In genomic region chr3:13515036-13515435, GRCh38 we compare ENCODE assay signal across 17 cellular contexts. TPM values are rescaled to one million over a fixed set of nuclear protein-coding genes. Genes with fewer than 3 reads are reported as not detected.
DNase-seq lines count a peak whose midpoint lies in the region; ATAC-seq, FAIRE-seq and TF ChIP-seq lines count a peak whose summit lies in the region.
"Had no signal": no experiment of that assay in that cellular context is flagged by ENCODE, and none has a peak within 500 bp of the region (broad histone marks: within the 10 kb centered on the region; RNA-seq: fewer than 3 reads in every experiment).

No MANE protein-coding gene starts in this region.

- H3K9me1 ChIP-seq in K562 (ENCODE audit: control insufficient read depth, insufficient read depth, low read length), result no peaks in the 10 kb centered on the region

- TF ChIP-seq RAD21 in K562 (CRISPR knock-in tag; conservative IDR thresholded peaks at IDR 0.05 in 1 of 2, IDR thresholded peaks at IDR 0.05 in 1 of 2), result no peak

- no TSS peak for BruUV-seq in MCF 10A (replicated peaks; lab: Mats Ljungman, UMichigan)
- no TSS peak for BruUV-seq in K562 (replicated peaks; lab: Mats Ljungman, UMichigan)

- intact Hi-C loops in breast epithelium (cut with DNase I; ENCODE audit: low total_unique reads), result no loop called here
- intact Hi-C loops in MCF 10A (cut with micrococcal nuclease), result no loop called here
- intact Hi-C loops in K562 (cut with micrococcal nuclease), result no loop called here
- intact Hi-C loops in vagina (cut with DNase I), result no loop called here

- H3K4me3 ChIP-seq in breast epithelium (no peak overlapping the region), K562 (no peak overlapping the region), vagina (no peak overlapping the region)
- H3K4me3 ChIP-seq: BLaER1, GM23338 had no signal

- H3K4me2 ChIP-seq in K562 (ENCODE audit: insufficient read depth, low read length), result no peak overlapping the region
- H3K4me2 ChIP-seq: GM23338 had no signal

- H3K36me3 Mint-ChIP-seq in MCF 10A (ENCODE audit: insufficient read depth, unreplicated experiment) (no peaks in the 10 kb centered on the region), nephron (ENCODE audit: low read depth) (no peaks in the 10 kb centered on the region)
- H3K36me3 Mint-ChIP-seq: CD8-positive, alpha-beta memory T cell had no signal

- H3K9me3 Mint-ChIP-seq in MCF 10A (ENCODE audit: unreplicated experiment) (no peaks in the 10 kb centered on the region), nephron (no peaks in the 10 kb centered on the region)
- H3K9me3 Mint-ChIP-seq: CD8-positive, alpha-beta memory T cell; GM23338; H9 had no signal

- TF ChIP-seq POLR2A in breast epithelium (IDR thresholded peaks at IDR 0.05), result no peak
- no peak for TF ChIP-seq POLR2A in K562 (conservative IDR thresholded peaks at IDR 0.05)
- TF ChIP-seq POLR2A in vagina (IDR thresholded peaks at IDR 0.05), result no peak

- no peaks in the 10 kb centered on the region for H3K9me3 ChIP-seq in breast epithelium
- no peaks in the 10 kb centered on the region for H3K9me3 ChIP-seq in K562 (replicated peaks; ENCODE audit: control insufficient read depth, insufficient read depth, low read depth, low read length)
- no peaks in the 10 kb centered on the region for H3K9me3 ChIP-seq in vagina
- H3K9me3 ChIP-seq: BLaER1, Caco-2 had no signal

- no peak for TF ChIP-seq EP300 in K562 (IDR thresholded peaks at IDR 0.05; ENCODE audit: low read length)

- H3K79me2 ChIP-seq in K562 (ENCODE audit: control insufficient read depth, insufficient read depth, low read length), result no peaks in the 10 kb centered on the region

- ATAC-seq in K562, result no peak
- ATAC-seq: GM23338 had no signal

- peaks cover 26% of the 10 kb centered on the region for H3K4me1 Mint-ChIP-seq in MCF 10A (ENCODE audit: insufficient read depth, unreplicated experiment)
- peaks cover 19% of the 10 kb centered on the region for H3K4me1 Mint-ChIP-seq in nephron
- H3K4me1 Mint-ChIP-seq: CD8-positive, alpha-beta memory T cell; GM23338 had no signal

- POLR2A ChIA-PET in MCF 10A (lab: Yijun Ruan, JAX), result interaction anchor here (1.9 to 2.1 kb wide), 2 partner anchors 10 to 24 kb away, joined by 11 to 12 read pairs; no protein-coding TSS in a partner anchor
- POLR2A ChIA-PET in K562 (lab: Yijun Ruan, JAX), result interaction anchor here (0.5 to 1.1 kb wide), 3 partner anchors 14 to 365 kb away, joined by 3 to 5 read pairs (median 3); no protein-coding TSS in a partner anchor

- no peaks in the 10 kb centered on the region for H3K27me3 Mint-ChIP-seq in MCF 10A (ENCODE audit: insufficient read depth, unreplicated experiment)
- peaks cover 21% of the 10 kb centered on the region for H3K27me3 Mint-ChIP-seq in nephron (ENCODE audit: low read depth)

- no peak for DNase-seq in breast epithelium (ENCODE audit: low spot score in 2 of 2)
- DNase-seq in MCF 10A (ENCODE audit: unreplicated experiment), result no peak
- no peak for DNase-seq in K562 (ENCODE audit: extremely low read depth in 1 of 4, low spot score in 3 of 4)
- no peak for DNase-seq in vagina (ENCODE audit: extremely low spot score in 2 of 2)
- no peak for DNase-seq in glomerular visceral epithelial cell (ENCODE audit: extremely low spot score)
- no peak for DNase-seq in stimulated activated naive CD4-positive, alpha-beta T cell (lab: John Stamatoyannopoulos, UW)
- DNase-seq: 8988T; AML-193; Caco-2; CD8-positive, alpha-beta memory T cell; DND-41; GDM1; H9 had no signal

- H3K27me3 ChIP-seq in breast epithelium, result no peaks in the 10 kb centered on the region
- H3K27me3 ChIP-seq in K562 (ENCODE audit: control insufficient read depth in 2 of 2, insufficient read depth in 2 of 2, low read length in 2 of 2), result peaks cover 68 to 89% of the 10 kb centered on the region in 2 experiments
- H3K27me3 ChIP-seq in vagina, result no peaks in the 10 kb centered on the region
- H3K27me3 ChIP-seq: BLaER1 had no signal

- no peak for FAIRE-seq in K562 (lab: Jason Lieb, UNC)
- FAIRE-seq: GM12892 had no signal

- H3K4me3 Mint-ChIP-seq in MCF 10A (ENCODE audit: unreplicated experiment) (no peak overlapping the region), nephron (no peak overlapping the region)
- H3K4me3 Mint-ChIP-seq: CD8-positive, alpha-beta memory T cell; GM23338; H9 had no signal

- no peak overlapping the region for H3K9ac ChIP-seq in K562 (ENCODE audit: insufficient read depth in 1 of 2, low read depth in 2 of 2, low read length in 2 of 2)
- H3K9ac ChIP-seq: BLaER1 had no signal

- H3K4me1 ChIP-seq in breast epithelium, result peaks cover 0 to 5% of the 10 kb centered on the region in 2 donors
- H3K4me1 ChIP-seq in K562 (replicated peaks in 1 of 2; ENCODE audit: control insufficient read depth in 2 of 2, insufficient read depth in 2 of 2, low read length in 2 of 2), result peaks cover 0 to 20% of the 10 kb centered on the region in 2 experiments; a peak in 2 of 5 replicates
- H3K4me1 ChIP-seq in vagina, result peaks cover 70% of the 10 kb centered on the region

- H3K27ac Mint-ChIP-seq in MCF 10A (ENCODE audit: low read depth, unreplicated experiment) (no peak overlapping the region), nephron (peak overlapping the region in 2 of 3 experiments; percentile 8 to 22)
- H3K27ac Mint-ChIP-seq: CD8-positive, alpha-beta memory T cell; GM23338; H9 had no signal

- TF ChIP-seq CTCF in breast epithelium (IDR thresholded peaks at IDR 0.05) (no peak), MCF 10A (IDR thresholded peaks at IDR 0.05; ENCODE audit: unreplicated experiment) (no peak), K562 (IDR thresholded peaks at IDR 0.05 in 2 of 3, conservative IDR thresholded peaks at IDR 0.05 in 1 of 3; ENCODE audit: insufficient read depth in 2 of 3, low read depth in 1 of 3, low read length in 3 of 3) (no peak), nephron (IDR thresholded peaks at IDR 0.05; ENCODE audit: unreplicated experiment in 3 of 3) (no peak), vagina (IDR thresholded peaks at IDR 0.05) (no peak)

- H3K27ac ChIP-seq in breast epithelium (peak overlapping the region; percentile 62 to 89), K562 (ENCODE audit: extremely low read depth, low read depth, low read length) (no peak overlapping the region), vagina (peak overlapping the region; percentile 91)

- H4K20me1 ChIP-seq in K562 (replicated peaks; ENCODE audit: control insufficient read depth, insufficient read depth, low read length), result peaks cover 20% of the 10 kb centered on the region; the same call in 1 of the 2 replicates
- H4K20me1 ChIP-seq: BLaER1 had no signal

- CTCF ChIA-PET in MCF 10A (lab: Yijun Ruan, JAX) (interaction anchor here (0.7 to 1.8 kb wide), 6 partner anchors 19 to 423 kb away, joined by 3 to 9 read pairs (median 4); no protein-coding TSS in a partner anchor), K562 (lab: Yijun Ruan, JAX; ENCODE audit: low intra/inter-chr PET ratio) (no interaction called here)

- H3K36me3 ChIP-seq in breast epithelium (no peaks in the 10 kb centered on the region), K562 (ENCODE audit: control insufficient read depth, insufficient read depth, low read length) (no peaks in the 10 kb centered on the region), vagina (no peaks in the 10 kb centered on the region)
- H3K36me3 ChIP-seq: BLaER1 had no signal

- 8% methylated on average over 4 of the region's 4 CpGs for WGBS in K562 (ENCODE audit: insufficient coverage, low coverage, missing lambda C conversion rate)

- in situ Hi-C loops in K562 (cut with MboI), result no loop called here

- H2AFZ ChIP-seq in K562 (ENCODE audit: low read depth, low read length), result no peak overlapping the region
- H2AFZ ChIP-seq: GM23338 had no signal

RNA-seq across cellular contexts. Expression of gene FBLN2, which starts 33.9 kb away (rescaled TPM):
- total RNA-seq in breast epithelium (100 to 1,000 TPM in 1 of 3 donors, 10 to 100 TPM in 2; 43.5 to 663 (median 81.3) TPM), MCF 10A (2022) (not detected in 2 replicates), K562 (2014; rRNA removed) (not detected in 2 replicates), K562 (2014; rRNA removed; fragmentation: Illumina TruSeq; extraction: Trizol) (not detected in 2 replicates), K562 (2015; rRNA removed; fragmentation: Illumina TruSeq; extraction: Trizol) (not detected in 2 replicates), K562 (2021) (0.04 and 0.13 TPM in 2 replicates), vagina (94.3 TPM)
- 0.32 and 0.72 TPM in 2 replicates for total RNA-seq in K562 (2011; cell fraction: chromatin; rRNA removed; ENCODE audit: low replicate concordance)
- 0.53 and 1.5 TPM in 2 replicates for total RNA-seq in K562 (2011; cell fraction: nucleolus; rRNA removed)
- total RNA-seq in K562 (2011; cell fraction: nucleoplasm; rRNA removed), result 0.15 and 0.23 TPM in 2 replicates
- polyA plus RNA-seq in K562 (2011; rRNA removed) (0.10 and 0.14 TPM in 2 replicates), K562 (2014; fragmentation: Illumina TruSeq; extraction: Trizol) (not detected in 2 replicates), K562 (2014; fragmentation: Nextera tagmentation; extraction: Ambion mirVana) (not detected), K562 (2014; rRNA removed) (0.03 TPM in 1 of 2 replicates, not detected in the other)
- polyA plus RNA-seq in K562 (2011; cell fraction: cytosol; rRNA removed), result 0.18 and 0.64 TPM in 2 replicates
- 0.11 and 0.82 TPM in 2 replicates for polyA plus RNA-seq in K562 (2011; cell fraction: nucleus; rRNA removed)
- 0.04 and 0.08 TPM in 2 replicates for polyA plus RNA-seq in K562 (2012)
- 0.21 TPM in 1 of 2 replicates, not detected in the other for polyA minus RNA-seq in K562 (2011; rRNA and poly(A)+ RNA removed)
- polyA minus RNA-seq in K562 (2011; cell fraction: cytosol; rRNA and poly(A)+ RNA removed), result 0.19 TPM in 1 of 2 replicates, not detected in the other
- 0.11 and 0.13 TPM in 2 replicates for polyA minus RNA-seq in K562 (2011; cell fraction: nucleus; rRNA and poly(A)+ RNA removed)

RNA-seq across cellular contexts. Expression of gene HDAC11, which starts 34.9 kb away (rescaled TPM):
- 10 to 100 TPM; 14.2 to 21.7 (median 14.4) TPM for total RNA-seq in breast epithelium
- 8.7 and 9.3 TPM in 2 replicates for total RNA-seq in MCF 10A (2022)
- 2.7 and 8.1 TPM in 2 replicates for total RNA-seq in K562 (2011; cell fraction: chromatin; rRNA removed; ENCODE audit: low replicate concordance)
- 7.7 and 8.8 TPM in 2 replicates for total RNA-seq in K562 (2011; cell fraction: nucleolus; rRNA removed)
- total RNA-seq in K562 (2011; cell fraction: nucleoplasm; rRNA removed), result 5.1 and 6.9 TPM in 2 replicates
- 4.1 and 8.2 TPM in 2 replicates for total RNA-seq in K562 (2014; rRNA removed)
- total RNA-seq in K562 (2014; rRNA removed; fragmentation: Illumina TruSeq; extraction: Trizol), result 2.5 and 3.1 TPM in 2 replicates
- 4.6 TPM in 2 replicates for total RNA-seq in K562 (2015; rRNA removed; fragmentation: Illumina TruSeq; extraction: Trizol)
- 4.6 and 6.0 TPM in 2 replicates for total RNA-seq in K562 (2021)
- 4.6 and 6.4 TPM in 2 replicates for polyA plus RNA-seq in K562 (2011; rRNA removed)
- 6.6 and 7.2 TPM in 2 replicates for polyA plus RNA-seq in K562 (2011; cell fraction: cytosol; rRNA removed)
- 4.0 and 4.1 TPM in 2 replicates for polyA plus RNA-seq in K562 (2011; cell fraction: nucleus; rRNA removed)
- 6.2 and 9.2 TPM in 2 replicates for polyA plus RNA-seq in K562 (2012)
- polyA plus RNA-seq in K562 (2014; fragmentation: Illumina TruSeq; extraction: Trizol), result 4.5 and 4.9 TPM in 2 replicates
- polyA plus RNA-seq in K562 (2014; fragmentation: Nextera tagmentation; extraction: Ambion mirVana), result 1 to 10 TPM in 1 of 2 experiments, under 1 TPM in 1; 0.60 to 1.2 TPM
- 5.0 and 7.9 TPM in 2 replicates for polyA plus RNA-seq in K562 (2014; rRNA removed)
- polyA minus RNA-seq in K562 (2011; rRNA and poly(A)+ RNA removed), result 3.7 and 4.3 TPM in 2 replicates
- polyA minus RNA-seq in K562 (2011; cell fraction: cytosol; rRNA and poly(A)+ RNA removed), result 2.7 and 3.1 TPM in 2 replicates
- polyA minus RNA-seq in K562 (2011; cell fraction: nucleus; rRNA and poly(A)+ RNA removed), result 2.4 and 4.4 TPM in 2 replicates
- total RNA-seq in vagina, result 12.0 TPM

Comparison
In these comparisons a context has a peak if more than half of its experiments do, and no peak if none do; other contexts are left out.
1. RNA of gene FBLN2, which starts 33.9 kb away (total RNA-seq): 94.3 TPM in vagina (single experiment) and 43.5 to 663 TPM in breast epithelium; not detected in MCF 10A and 0.04 to 1.5 TPM in K562; every median in the first group is over 10 times any median in the second.